ENCODE assay signal across 15 cellular contexts in the genomic region with DNA sequence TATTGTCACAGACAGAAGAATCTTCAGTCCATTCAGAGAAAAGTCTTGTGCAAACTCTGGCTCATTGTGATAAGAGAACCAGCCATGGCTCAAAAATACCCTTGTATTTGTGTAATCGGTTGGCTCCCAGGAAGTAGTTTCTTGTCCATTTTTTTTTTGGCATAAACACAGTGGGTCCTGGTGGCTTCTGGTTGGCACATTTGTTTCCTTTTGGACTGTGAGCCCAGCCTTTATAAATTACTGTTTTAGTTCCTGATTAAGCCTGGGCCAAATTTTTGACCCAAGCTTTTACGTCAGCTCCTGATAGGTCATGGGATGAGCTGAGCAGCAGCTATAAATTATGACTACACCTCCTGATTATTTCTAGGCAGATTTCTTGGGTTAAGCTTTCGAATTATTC. TPM values are rescaled to one million over a fixed set of nuclear protein-coding genes. Genes with fewer than 3 reads are reported as not detected.
"Had no signal": no experiment of that assay in that cellular context is flagged by ENCODE, and none has a peak within 500 bp of the region (broad histone marks: within the 10 kb centered on the region; RNA-seq: fewer than 3 reads in every experiment).

No MANE protein-coding gene starts in this region.

RNA-seq across cellular contexts. Expression of a gene that starts 19.4 kb away (rescaled TPM):
- total RNA-seq: activated B cell treated with CpG ODN at 0.5 μM for 24 hours; activated CD4-positive, alpha-beta memory T cell treated with anti-CD3 and anti-CD28 coated beads for 36 hours; activated CD4-positive, alpha-beta memory T cell treated with anti-CD3 and anti-CD28 coated beads, Interleukin-2, amount 10 ng/mL, durations not matched to agents 7 days and 5 days; activated CD4-positive, alpha-beta T cell treated with anti-CD3 and anti-CD28 coated beads for 36 hours; activated CD4-positive, alpha-beta T cell treated with anti-CD3 and anti-CD28 coated beads, Interleukin-2, amount 10 ng/mL, durations not matched to agents 24 days and 14 days; activated CD4-positive, alpha-beta T cell treated with anti-CD3 and anti-CD28 coated beads, Interleukin-2, amount 10 ng/mL, durations not matched to agents 7 days and 5 days; activated CD8-positive, alpha-beta memory T cell treated with anti-CD3 and anti-CD28 coated beads for 36 hours; activated CD8-positive, alpha-beta memory T cell treated with anti-CD3 and anti-CD28 coated beads, Interleukin-2, amount 10 ng/mL, durations not matched to agents 7 days and 5 days; activated CD8-positive, alpha-beta T cell treated with anti-CD3 and anti-CD28 coated beads for 36 hours; activated CD8-positive, alpha-beta T cell treated with anti-CD3 and anti-CD28 coated beads, Interleukin-2, amount 10 ng/mL, durations not matched to agents 7 days and 5 days; T-cell; T-helper 1 cell treated with Interleukin-12 subunit alpha and Interleukin-12 subunit beta and Interleukin-4 antibody, amounts not matched to agents 30 ng/mL and 1 ng/mL, for 36 hours; T-helper 17 cell; T-helper 2 cell treated with Interferon-gamma antibody and Interleukin-4, amounts not matched to agents 100 ng/mL and 5 ng/mL, for 36 hours; WTC11 had no signal
